ENCODE assay signal across 18 cellular contexts in the genomic region with DNA sequence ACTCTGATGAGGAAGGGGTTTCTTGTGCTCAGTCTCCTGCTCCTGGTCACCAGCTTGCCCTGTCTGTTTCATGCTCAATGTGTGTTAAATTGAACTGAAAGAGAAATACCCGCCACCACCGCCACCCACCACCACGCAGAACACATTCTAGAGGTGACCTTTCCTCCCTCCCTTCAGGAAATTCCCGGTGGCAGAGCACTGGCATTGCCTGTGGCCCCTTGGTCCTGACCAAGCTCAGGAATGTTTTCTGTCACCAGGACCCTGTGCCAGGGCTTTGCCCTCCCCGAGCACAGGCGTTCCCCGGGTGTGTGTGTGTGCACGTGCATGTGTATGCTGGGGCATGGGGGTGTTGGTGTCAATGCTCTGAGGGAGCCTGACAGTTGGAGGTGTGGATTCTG. TPM values are rescaled to one million over a fixed set of nuclear protein-coding genes. Genes with fewer than 3 reads are reported as not detected.
DNase-seq lines count a peak whose midpoint lies in the region; ATAC-seq and TF ChIP-seq lines count a peak whose summit lies in the region.
"Had no signal": no experiment of that assay in that cellular context is flagged by ENCODE, and none has a peak within 500 bp of the region (broad histone marks: within the 10 kb centered on the region; RNA-seq: fewer than 3 reads in every experiment).

No MANE protein-coding gene starts in this region.

- H2BK15ac ChIP-seq in neuronal stem cell (ENCODE audit: low read length) = peak overlapping the region; percentile 65

- no peaks in the 10 kb centered on the region for H3K79me2 ChIP-seq in MM.1S (ENCODE audit: low read length)
- H3K79me2 ChIP-seq: parathyroid adenoma had no signal

- H2BK12ac ChIP-seq in neuronal stem cell (ENCODE audit: low read length) = peak overlapping the region; percentile 35

- H3K9me2 ChIP-seq in MM.1S (replicated peaks; ENCODE audit: insufficient read depth, low read length) = no peaks in the 10 kb centered on the region

- H3K9ac ChIP-seq in endodermal cell (ENCODE audit: extremely low read depth, low read length, poor library complexity, severe bottlenecking) = no peak overlapping the region
- no peak overlapping the region for H3K9ac ChIP-seq in neuronal stem cell (ENCODE audit: low read depth, low read length, poor library complexity)
- H3K9ac ChIP-seq in MM.1S (ENCODE audit: low read length) = no peak overlapping the region
- H3K9ac ChIP-seq: parathyroid adenoma had no signal

- H3K4me3 Mint-ChIP-seq in endodermal cell = no peak overlapping the region
- H3K4me3 Mint-ChIP-seq: CD4-positive, alpha-beta memory T cell; nephron progenitor cell had no signal

- no peaks in the 10 kb centered on the region for H4K20me1 ChIP-seq in MM.1S (ENCODE audit: insufficient read depth, low read length)

- H2BK120ac ChIP-seq in neuronal stem cell (ENCODE audit: low read depth, low read length) = no peak overlapping the region

- H3K36me3 ChIP-seq in endodermal cell (ENCODE audit: control insufficient read depth, insufficient read depth, low read length) (peaks cover 41% of the 10 kb centered on the region), neuronal stem cell (replicated peaks in 1 of 2; ENCODE audit: control insufficient read depth in 2 of 2, insufficient read depth in 2 of 2, low read length in 2 of 2) (no peaks in the 10 kb centered on the region), MM.1S (replicated peaks; ENCODE audit: insufficient read depth, low read length) (no peaks in the 10 kb centered on the region)
- H3K36me3 ChIP-seq: vagina had no signal

- no peak overlapping the region for H4K8ac ChIP-seq in neuronal stem cell (ENCODE audit: low read depth, low read length)

- no peaks in the 10 kb centered on the region for H3K9me3 ChIP-seq in endodermal cell (ENCODE audit: control insufficient read depth, low read length)
- no peaks in the 10 kb centered on the region for H3K9me3 ChIP-seq in neuronal stem cell (replicated peaks in 1 of 2; ENCODE audit: control insufficient read depth in 2 of 2, insufficient read depth in 1 of 2, low read depth in 1 of 2, low read length in 2 of 2)
- H3K9me3 ChIP-seq in MM.1S (replicated peaks; ENCODE audit: insufficient read depth, low read length) = no peaks in the 10 kb centered on the region
- H3K9me3 ChIP-seq: esophagus squamous epithelium, heart right ventricle, MG63, Peyer's patch, SJSA1, vagina had no signal

- no peaks in the 10 kb centered on the region for H3K9me3 Mint-ChIP-seq in endodermal cell
- H3K9me3 Mint-ChIP-seq: brain; CD4-positive, alpha-beta memory T cell; nephron progenitor cell had no signal

- H3K4me2 ChIP-seq in neuronal stem cell (ENCODE audit: insufficient read depth, low read length, poor library complexity, severe bottlenecking) (no peak overlapping the region), MM.1S (ENCODE audit: low read depth, low read length) (no peak overlapping the region)

- no peak overlapping the region for H4K91ac ChIP-seq in neuronal stem cell (ENCODE audit: low read depth, low read length, poor library complexity)

- no peaks in the 10 kb centered on the region for H3K27me3 ChIP-seq in endodermal cell (ENCODE audit: control insufficient read depth, insufficient read depth, low read length, poor library complexity, severe bottlenecking)
- no peaks in the 10 kb centered on the region for H3K27me3 ChIP-seq in neuronal stem cell (ENCODE audit: control insufficient read depth in 3 of 3, insufficient read depth in 3 of 3, low read depth in 1 of 3, low read length in 3 of 3)
- no peaks in the 10 kb centered on the region for H3K27me3 ChIP-seq in MM.1S (replicated peaks; ENCODE audit: insufficient read depth, low read length)
- H3K27me3 ChIP-seq: esophagus squamous epithelium, heart right ventricle, MG63, Peyer's patch, SJSA1, vagina had no signal

- H3K36me3 Mint-ChIP-seq in endodermal cell (ENCODE audit: low read depth) = peaks cover 31% of the 10 kb centered on the region
- H3K36me3 Mint-ChIP-seq: CD4-positive, alpha-beta memory T cell had no signal

- H3K4me1 ChIP-seq in endodermal cell (ENCODE audit: control insufficient read depth, insufficient read depth, low read length) = no peaks in the 10 kb centered on the region
- peaks cover 10 to 16% of the 10 kb centered on the region in 2 donors for H3K4me1 ChIP-seq in neuronal stem cell (ENCODE audit: control insufficient read depth in 2 of 2, insufficient read depth in 1 of 2, low read depth in 1 of 2, low read length in 2 of 2)
- H3K4me1 ChIP-seq in MM.1S (ENCODE audit: low read length) = no peaks in the 10 kb centered on the region
- H3K4me1 ChIP-seq: parathyroid adenoma, Peyer's patch had no signal

- H3K4me3 ChIP-seq in endodermal cell (ENCODE audit: low read length) (no peak overlapping the region), neuronal stem cell (ENCODE audit: low read length in 2 of 2) (no peak overlapping the region), MM.1S (ENCODE audit: low read length) (no peak overlapping the region)
- H3K4me3 ChIP-seq: esophagus squamous epithelium, heart right ventricle, MG63, Peyer's patch, SJSA1, vagina had no signal

- DNase-seq in cardiac septum (ENCODE audit: low spot score) (peak; percentile 43), Right ventricle myocardium superior (no peak), endodermal cell (no peak), neuronal stem cell (ENCODE audit: low spot score) (no peak), NCI-H524 (lab: John Stamatoyannopoulos, UW) (no peak), MM.1S (no peak), ACHN (no peak)
- DNase-seq in activated CD8-positive, alpha-beta memory T cell treated with anti-CD3 and anti-CD28 coated beads for 24 hours = no peak
- DNase-seq: esophagus squamous epithelium had no signal

- no peak for ATAC-seq in Right ventricle myocardium superior (ENCODE audit: poor library complexity)

- H3K4ac ChIP-seq in neuronal stem cell (ENCODE audit: low read length) = no peak overlapping the region

- H2AFZ ChIP-seq in neuronal stem cell (ENCODE audit: low read length) (no peak overlapping the region), MM.1S (ENCODE audit: low read length) (no peak overlapping the region)
- H2AFZ ChIP-seq: parathyroid adenoma had no signal

- no peak for TF ChIP-seq CTCF in endodermal cell (conservative IDR thresholded peaks at IDR 0.05)
- TF ChIP-seq CTCF in MM.1S (IDR thresholded peaks at IDR 0.05; ENCODE audit: low read length) = no peak

- peak overlapping the region; percentile 27 for H2BK5ac ChIP-seq in neuronal stem cell (ENCODE audit: low read length)

- no peak overlapping the region for H3K23ac ChIP-seq in neuronal stem cell (ENCODE audit: low read depth, low read length, poor library complexity)

- H3K27ac ChIP-seq in endodermal cell (ENCODE audit: low read depth, low read length) (no peak overlapping the region), neuronal stem cell (replicated peaks; ENCODE audit: low read length) (no peak overlapping the region), MM.1S (ENCODE audit: low read length) (no peak overlapping the region)
- H3K27ac ChIP-seq: esophagus squamous epithelium, heart right ventricle, parathyroid adenoma, Peyer's patch, SJSA1, vagina had no signal

- in situ Hi-C loops in ACHN (cut with HindIII; ENCODE audit: low pct_ligation_motif_present, low pct_unique_long_range_greater_than_20kb, low sequenced_read_pairs) = no loop called here

- H3F3A ChIP-seq in MM.1S (ENCODE audit: insufficient read depth, low read length) = no peaks in the 10 kb centered on the region

- H3K79me1 ChIP-seq in neuronal stem cell (ENCODE audit: low read depth, low read length) = peaks cover 1% of the 10 kb centered on the region

- no peak overlapping the region for H3K14ac ChIP-seq in neuronal stem cell (ENCODE audit: low read length)

- H3K4me1 Mint-ChIP-seq in endodermal cell = peaks cover 4% of the 10 kb centered on the region

- H3K27me3 Mint-ChIP-seq in endodermal cell (ENCODE audit: insufficient read depth) = no peaks in the 10 kb centered on the region
- H3K27me3 Mint-ChIP-seq: CD4-positive, alpha-beta memory T cell had no signal

- H2AK5ac ChIP-seq in neuronal stem cell (ENCODE audit: low read depth, low read length) = peak overlapping the region; percentile 88

- WGBS in endodermal cell (ENCODE audit: insufficient coverage in 1 of 2, insufficient read length in 1 of 2), 2 experiments = 95 to 100% methylated on average over 2 to 8 of the region's 8 CpGs
- no CpG with 5 or more reads among the region's 8 CpGs for WGBS in neuronal stem cell (ENCODE audit: extremely low coverage in 2 of 2, insufficient read length in 2 of 2, insufficient replicate concordance in 1 of 2), 2 donors

- H3K18ac ChIP-seq in neuronal stem cell (ENCODE audit: low read length) = peak overlapping the region; percentile 66

- H3K27ac Mint-ChIP-seq in endodermal cell = peak overlapping the region; percentile 48
- H3K27ac Mint-ChIP-seq: nephron progenitor cell had no signal

- intact Hi-C loops in cardiac septum (cut with DNase I) = loop anchor here (2.0 to 5.0 kb wide), 3 partner anchors 153 to 448 kb away; no protein-coding TSS in a partner anchor
- intact Hi-C loops in Right ventricle myocardium superior (cut with DNase I) = loop anchor here (5.0 kb wide), 2 partner anchors 248 to 448 kb away; no protein-coding TSS in a partner anchor

RNA-seq across cellular contexts. Expression of a gene that starts 10.2 kb away (rescaled TPM):
- total RNA-seq in cardiac septum (29.0 TPM), Right ventricle myocardium superior (20.0 TPM), endodermal cell (10 to 100 TPM; 15.8 to 17.2 TPM)
- polyA plus RNA-seq in endodermal cell (2013, experiment 1 of 2) = 15.8 TPM
- 16.7 TPM for polyA plus RNA-seq in endodermal cell (2013, experiment 2 of 2)
- polyA plus RNA-seq in neuronal stem cell (2013, experiment 1 of 2) = 16.4 TPM
- polyA plus RNA-seq in neuronal stem cell (2013, experiment 2 of 2) = 16.6 TPM
